ENCODE assay signal across 9 cellular contexts in the genomic region with DNA sequence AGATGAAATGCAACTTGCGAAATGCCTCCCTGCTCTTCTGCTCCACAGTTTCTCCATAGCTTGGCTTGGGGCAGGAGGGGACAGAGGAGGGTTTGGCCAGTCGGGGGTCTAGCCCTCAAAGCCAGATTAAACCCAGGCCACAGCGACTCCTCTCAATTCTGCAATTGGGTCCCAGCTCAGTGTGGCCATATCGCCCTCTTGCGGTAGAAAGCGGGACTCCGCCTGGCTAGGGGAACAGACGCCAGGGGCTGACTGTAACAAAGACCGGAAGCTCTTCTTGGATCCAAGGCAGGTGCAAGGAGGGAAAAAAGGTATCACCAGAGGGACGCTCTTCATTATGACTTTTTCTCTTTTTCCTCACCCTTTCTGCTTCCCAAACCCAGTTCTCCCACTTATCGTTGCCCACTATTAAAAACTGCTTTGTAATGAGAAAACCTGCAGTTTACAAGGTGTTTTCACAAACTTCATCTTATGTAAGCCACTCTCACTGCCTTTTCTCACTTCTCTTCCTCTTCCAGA. TPM values are rescaled to one million over a fixed set of nuclear protein-coding genes. Genes with fewer than 3 reads are reported as not detected.
DNase-seq lines count a peak whose midpoint lies in the region; ATAC-seq and TF ChIP-seq lines count a peak whose summit lies in the region.
"Had no signal": no experiment of that assay in that cellular context is flagged by ENCODE, and none has a peak within 500 bp of the region (broad histone marks: within the 10 kb centered on the region; RNA-seq: fewer than 3 reads in every experiment).

No MANE protein-coding gene starts in this region.

- H3F3A ChIP-seq in GM23248 (ENCODE audit: insufficient read depth) = no peaks in the 10 kb centered on the region

- no peaks in the 10 kb centered on the region for H3K4me1 ChIP-seq in GM23248 (ENCODE audit: insufficient read depth)
- peaks cover 0 to 4% of the 10 kb centered on the region in 2 donors for H3K4me1 ChIP-seq in adrenal gland (replicated peaks in 1 of 2)
- no peaks in the 10 kb centered on the region for H3K4me1 ChIP-seq in left ventricle myocardium inferior

- ATAC-seq in HG02588 (IDR thresholded peaks at IDR 0.05; ENCODE audit: unreplicated experiment) = no peak

- H3K9me2 ChIP-seq in GM23248 (ENCODE audit: insufficient read depth) = no peaks in the 10 kb centered on the region

- 6 to 10% methylated on average over 10 to 11 of the region's 11 CpGs for WGBS in GM23248 (ENCODE audit: low coverage in 1 of 2, low lambda C conversion rate in 2 of 2, missing lambda C conversion rate in 2 of 2), 2 experiments
- 6 to 10% (median 8%) methylated on average over 7 to 11 of the region's 11 CpGs for WGBS in adrenal gland, 4 donors

- peak; percentile 25 for DNase-seq in CMK (ENCODE audit: low read depth)
- peak; percentile 69 for DNase-seq in GM23248
- DNase-seq in NCI-H1417 (lab: John Stamatoyannopoulos, UW) = peak; percentile 86 to 95 (median 92)
- DNase-seq in T follicular helper cell (ENCODE audit: low read depth) = peak; percentile 78
- DNase-seq in adrenal gland = peak; percentile 70 to 94 (median 83)
- DNase-seq in left ventricle myocardium inferior = peak; percentile 72
- peak; percentile 47 for DNase-seq in renal cortical epithelial cell (ENCODE audit: low read depth)

- no peaks in the 10 kb centered on the region for H4K20me1 ChIP-seq in GM23248 (ENCODE audit: insufficient read depth)

- in situ Hi-C loops in GM23248 (cut with MboI) = loop anchor here (10.0 kb wide), 1 partner anchor 187 kb away; no protein-coding TSS in a partner anchor

- TF ChIP-seq POLR2A in adrenal gland (IDR thresholded peaks at IDR 0.05) = no peak

- H3K4me3 ChIP-seq in GM23248 = no peak overlapping the region
- H3K4me3 ChIP-seq in adrenal gland = no peak overlapping the region
- no peak overlapping the region for H3K4me3 ChIP-seq in left ventricle myocardium inferior
- H3K4me3 ChIP-seq: SK-N-MC had no signal

- intact Hi-C loops in adrenal gland (cut with DNase I) = loop anchor here in 1 of 2 donors (2.0 kb wide), 1 partner anchor 185 kb away; no protein-coding TSS in a partner anchor
- intact Hi-C loops in left ventricle myocardium inferior (cut with micrococcal nuclease) = loop anchor here (10.0 kb wide), 1 partner anchor 187 kb away; no protein-coding TSS in a partner anchor

- H3K27ac ChIP-seq in GM23248 (no peak overlapping the region), adrenal gland (no peak overlapping the region), left ventricle myocardium inferior (replicated peaks) (no peak overlapping the region)
- H3K27ac ChIP-seq: SK-N-MC had no signal

- H3K36me3 ChIP-seq in GM23248 (ENCODE audit: low read depth) (no peaks in the 10 kb centered on the region), adrenal gland (replicated peaks in 1 of 2) (no peaks in the 10 kb centered on the region), left ventricle myocardium inferior (no peaks in the 10 kb centered on the region)

- H3K9ac ChIP-seq in GM23248 = no peak overlapping the region

- peaks cover 19% of the 10 kb centered on the region for H3K27me3 ChIP-seq in GM23248 (replicated peaks; ENCODE audit: insufficient read depth)
- H3K27me3 ChIP-seq in adrenal gland = no peaks in the 10 kb centered on the region
- H3K27me3 ChIP-seq in left ventricle myocardium inferior (ENCODE audit: low read depth) = peaks cover 14% of the 10 kb centered on the region

- no peaks in the 10 kb centered on the region for H3K79me2 ChIP-seq in GM23248 (ENCODE audit: insufficient read depth)

- no peak overlapping the region for H2AFZ ChIP-seq in GM23248

- TF ChIP-seq CTCF in adrenal gland (IDR thresholded peaks at IDR 0.05) (peak; percentile 92 to 98 (median 96)), left ventricle myocardium inferior (IDR thresholded peaks at IDR 0.05; ENCODE audit: borderline replicate concordance) (peak; percentile 99)

- no peak overlapping the region for H3K4me2 ChIP-seq in GM23248 (ENCODE audit: unreplicated experiment)

- no peaks in the 10 kb centered on the region for H3K9me3 ChIP-seq in GM23248 (ENCODE audit: low read depth)
- no peaks in the 10 kb centered on the region for H3K9me3 ChIP-seq in adrenal gland (replicated peaks in 1 of 3)
- no peaks in the 10 kb centered on the region for H3K9me3 ChIP-seq in left ventricle myocardium inferior (replicated peaks)

RNA-seq across cellular contexts. Expression of a gene that starts 36.6 kb away (rescaled TPM):
- total RNA-seq in GM23248 (2014; rRNA removed; shearing (Covaris generic)) = 41.9 and 47.2 TPM in 2 replicates
- 31.6 and 34.2 TPM in 2 replicates for polyA plus RNA-seq in GM23248 (2016; fragmentation: Nextera tagmentation; extraction: Ambion mirVana)
- 10 to 100 TPM; 31.2 to 46.9 (median 41.8) TPM for total RNA-seq in adrenal gland
- 10 to 100 TPM; 10.6 to 56.0 (median 12.3) TPM for polyA plus RNA-seq in adrenal gland
- 32.6 TPM for total RNA-seq in left ventricle myocardium inferior
- 74.5 and 103 TPM in 2 replicates for total RNA-seq in renal cortical epithelial cell

RNA-seq across cellular contexts. Expression of a gene that starts 53.0 kb away (rescaled TPM):
- total RNA-seq in GM23248 (2014; rRNA removed; shearing (Covaris generic)) = 0.76 TPM in 2 replicates
- not detected in 2 replicates for polyA plus RNA-seq in GM23248 (2016; fragmentation: Nextera tagmentation; extraction: Ambion mirVana)
- total RNA-seq in adrenal gland = 10 to 100 TPM in 6 of 8 donors, 1 to 10 TPM in 2; 5.5 to 20.0 (median 12.0) TPM
- 1 to 10 TPM; 3.6 to 8.4 (median 6.5) TPM for polyA plus RNA-seq in adrenal gland
- total RNA-seq in left ventricle myocardium inferior = 9.7 TPM
- total RNA-seq in renal cortical epithelial cell = 12.0 and 22.7 TPM in 2 replicates

Comparison
In these comparisons a context has a peak if more than half of its experiments do, and no peak if none do; other contexts are left out.
1. DNase-seq: peak in every context shown above with its lines; median percentile 92 in NCI-H1417; 83 in adrenal gland; 78 in T follicular helper cell; 72 in left ventricle myocardium inferior; 69 in GM23248; 47 in renal cortical epithelial cell; 25 in CMK.